In genomic region chr14:75430106-75430505, GRCh38 we compare ENCODE assay signal across 9 cellular contexts. TPM values are rescaled to one million over a fixed set of nuclear protein-coding genes. Genes with fewer than 3 reads are reported as not detected.
A peak's percentile ranks its signal among the peaks of the same experiment; 100 is the strongest.
DNase-seq lines count a peak whose midpoint lies in the region; ATAC-seq and TF ChIP-seq lines count a peak whose summit lies in the region.
"Had no signal": no experiment of that assay in that cellular context is flagged by ENCODE, and none has a peak within 500 bp of the region (broad histone marks: within the 10 kb centered on the region; RNA-seq: fewer than 3 reads in every experiment).

No MANE protein-coding gene starts in this region.

- peak overlapping the region; percentile 73 for H3K4me3 Mint-ChIP-seq in Calu3 (ENCODE audit: low read depth, unreplicated experiment)
- H3K4me3 Mint-ChIP-seq in activated CD8-positive, alpha-beta T cell treated with anti-CD3 and anti-CD28 coated beads, Interleukin-2, amount 10 ng/mL, durations not matched to agents 7 days and 5 days: no peak overlapping the region

- peaks cover 36% of the 10 kb centered on the region for H3K36me3 Mint-ChIP-seq in Calu3 (ENCODE audit: insufficient read depth, unreplicated experiment)
- no peaks in the 10 kb centered on the region for H3K36me3 Mint-ChIP-seq in activated CD8-positive, alpha-beta T cell treated with anti-CD3 and anti-CD28 coated beads, Interleukin-2, amount 10 ng/mL, durations not matched to agents 7 days and 5 days (ENCODE audit: low read depth)

- CTCF ChIA-PET in Calu3 (lab: Charles Lee): interaction anchor here (0.6 to 1.5 kb wide), 2 partner anchors 51 to 131 kb away, joined by 3 to 4 read pairs; no protein-coding TSS in a partner anchor
- CTCF ChIA-PET in activated CD8-positive, alpha-beta T cell treated with anti-CD3 and anti-CD28 coated beads, Interleukin-2, amount 10 ng/mL, durations not matched to agents 7 days and 5 days (lab: Charles Lee): interaction anchor here (0.9 to 1.1 kb wide), 2 partner anchors 13 to 24 kb away, joined by 3 to 4 read pairs; no protein-coding TSS in a partner anchor

- no peaks in the 10 kb centered on the region for H3K9me3 Mint-ChIP-seq in Calu3 (ENCODE audit: low read depth, unreplicated experiment)
- no peaks in the 10 kb centered on the region for H3K9me3 Mint-ChIP-seq in activated CD8-positive, alpha-beta T cell treated with anti-CD3 and anti-CD28 coated beads, Interleukin-2, amount 10 ng/mL, durations not matched to agents 7 days and 5 days (ENCODE audit: insufficient read depth)

- H3K27me3 Mint-ChIP-seq in Calu3 (ENCODE audit: unreplicated experiment): no peaks in the 10 kb centered on the region
- H3K27me3 Mint-ChIP-seq in activated CD8-positive, alpha-beta T cell treated with anti-CD3 and anti-CD28 coated beads, Interleukin-2, amount 10 ng/mL, durations not matched to agents 7 days and 5 days (ENCODE audit: low read depth): peaks cover 29% of the 10 kb centered on the region

- no TSS peak for BruUV-seq in Calu3 (replicated peaks; lab: Mats Ljungman, UMichigan)

- no peak for DNase-seq in Calu3
- no peak for DNase-seq in astrocyte of the cerebellum (ENCODE audit: low read depth)
- peak; percentile 38 for DNase-seq in hepatic stellate cell (ENCODE audit: low spot score)
- no peak for DNase-seq in sciatic nerve (ENCODE audit: low spot score)
- no peak for DNase-seq in NCI-H2081 (lab: John Stamatoyannopoulos, UW)
- no peak for DNase-seq in activated CD8-positive, alpha-beta T cell treated with anti-CD3 and anti-CD28 coated beads, Interleukin-2, amount 10 ng/mL, durations not matched to agents 7 days and 5 days
- no peak for DNase-seq in HUDEP-2 (lab: John Stamatoyannopoulos, UW; ENCODE audit: unreplicated experiment in 76 of 76)
- DNase-seq: stimulated activated naive CD4-positive, alpha-beta T cell treated with Interleukin-2 at 50 U/mL for 16 hours had no signal

- H3K4me1 Mint-ChIP-seq in Calu3 (ENCODE audit: low read depth, unreplicated experiment): peaks cover 22% of the 10 kb centered on the region
- peaks cover 22% of the 10 kb centered on the region for H3K4me1 Mint-ChIP-seq in activated CD8-positive, alpha-beta T cell treated with anti-CD3 and anti-CD28 coated beads, Interleukin-2, amount 10 ng/mL, durations not matched to agents 7 days and 5 days (ENCODE audit: low read depth)

- H3K27ac Mint-ChIP-seq in Calu3 (ENCODE audit: unreplicated experiment): no peak overlapping the region
- H3K27ac Mint-ChIP-seq in activated CD8-positive, alpha-beta T cell treated with anti-CD3 and anti-CD28 coated beads, Interleukin-2, amount 10 ng/mL, durations not matched to agents 7 days and 5 days: no peak overlapping the region

- POLR2A ChIA-PET in activated CD8-positive, alpha-beta T cell treated with anti-CD3 and anti-CD28 coated beads, Interleukin-2, amount 10 ng/mL, durations not matched to agents 7 days and 5 days (lab: Charles Lee): no interaction called here

- peak overlapping the region; percentile 9 for H3K4me3 ChIP-seq in astrocyte of the cerebellum (ENCODE audit: low read depth, low read length)

- intact Hi-C loops in Calu3 (cut with micrococcal nuclease; ENCODE audit: unreplicated experiment): no loop called here
- intact Hi-C loops in sciatic nerve (cut with DNase I): no loop called here

- ATAC-seq in sciatic nerve (peak; percentile 59), GM21717 (IDR thresholded peaks at IDR 0.05; ENCODE audit: unreplicated experiment) (no peak)
- ATAC-seq in activated CD8-positive, alpha-beta T cell treated with anti-CD3 and anti-CD28 coated beads, Interleukin-2, amount 10 ng/mL, durations not matched to agents 7 days and 5 days: no peak

- in situ Hi-C loops in astrocyte of the cerebellum (cut with HindIII; ENCODE audit: low sequenced_read_pairs): no loop called here

- TF ChIP-seq CTCF in Calu3 (IDR thresholded peaks at IDR 0.05; ENCODE audit: unreplicated experiment): no peak
- no peak for TF ChIP-seq CTCF in astrocyte of the cerebellum (IDR thresholded peaks at IDR 0.05; ENCODE audit: low read depth, low read length, missing control alignments)

RNA-seq across cellular contexts. Expression of gene JDP2, which starts 2.3 kb away (rescaled TPM):
- total RNA-seq in Calu3 (2022) (18.8 and 24.1 TPM in 2 replicates), sciatic nerve (59.7 TPM)
- 1 to 10 TPM in 1 of 2 experiments, under 1 TPM in 1; 0.71 to 1.4 TPM for total RNA-seq in activated CD8-positive, alpha-beta T cell treated with anti-CD3 and anti-CD28 coated beads, Interleukin-2, amount 10 ng/mL, durations not matched to agents 7 days and 5 days
